In the genomic region with DNA sequence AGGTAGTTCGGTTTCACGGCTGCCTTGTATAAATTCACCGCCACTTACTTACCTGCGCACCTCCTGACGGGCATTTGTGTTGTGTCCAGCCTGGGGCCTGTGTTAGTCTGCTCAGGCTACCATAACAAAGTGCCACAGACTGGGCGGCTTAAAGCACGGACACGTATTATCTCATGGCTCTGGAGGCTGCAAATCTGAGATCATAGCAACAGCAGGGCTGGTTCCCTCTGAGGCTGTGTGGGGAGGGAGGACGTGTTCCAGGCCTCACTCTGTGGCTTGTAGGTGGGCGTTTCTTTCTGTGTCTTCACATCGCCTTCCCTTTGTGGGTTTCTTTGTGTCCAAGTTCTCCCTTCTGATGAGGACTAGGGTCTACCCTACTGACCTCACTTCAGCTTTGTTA, we compare ENCODE assay signal across 37 cellular contexts.
A peak's percentile ranks its signal among the peaks of the same experiment; 100 is the strongest.
DNase-seq lines count a peak whose midpoint lies in the region; ATAC-seq, FAIRE-seq and TF ChIP-seq lines count a peak whose summit lies in the region.
"Had no signal": no experiment of that assay in that cellular context is flagged by ENCODE, and none has a peak within 500 bp of the region (broad histone marks: within the 10 kb centered on the region; RNA-seq: fewer than 3 reads in every experiment).

No MANE protein-coding gene starts in this region.

- H3K27me3 ChIP-seq in WERI-Rb-1 (ENCODE audit: insufficient read depth, low read depth, severe bottlenecking): no peaks in the 10 kb centered on the region
- H3K27me3 ChIP-seq in bronchial epithelial cell (ENCODE audit: control insufficient read depth, insufficient read depth, low read length): no peaks in the 10 kb centered on the region
- peaks cover 34% of the 10 kb centered on the region for H3K27me3 ChIP-seq in neural progenitor cell
- no peaks in the 10 kb centered on the region for H3K27me3 ChIP-seq in SK-N-SH (ENCODE audit: insufficient read depth)
- H3K27me3 ChIP-seq in tibial nerve: no peaks in the 10 kb centered on the region
- H3K27me3 ChIP-seq: BE2C; BLaER1; BLaER1 treated with 17β-estradiol and CSF1 and Interleukin-3, amounts not matched to agents 10 nM and 100 nM had no signal

- H4K20me1 ChIP-seq in neural progenitor cell (ENCODE audit: low read depth) (no peaks in the 10 kb centered on the region), SK-N-SH (ENCODE audit: insufficient read depth) (no peaks in the 10 kb centered on the region)
- H4K20me1 ChIP-seq: BLaER1; BLaER1 treated with 17β-estradiol and CSF1 and Interleukin-3, amounts not matched to agents 10 nM and 100 nM had no signal

- DNase-seq in WERI-Rb-1: peak; percentile 69
- DNase-seq in bronchial epithelial cell (ENCODE audit: low read depth): no peak
- no peak for DNase-seq in neural progenitor cell (ENCODE audit: low spot score)
- peak; percentile 19 for DNase-seq in superior temporal gyrus (ENCODE audit: extremely low spot score)
- DNase-seq in SK-N-SH: no peak
- DNase-seq in activated effector memory CD4-positive, alpha-beta T cell treated with Interleukin-2 at 50 U/mL for 16 hours: no peak
- no peak for DNase-seq in tibial nerve (ENCODE audit: low spot score in 2 of 2)
- DNase-seq: 8988T; ACHN; AML-193; BE2C; C1 segment of cervical spinal cord; Caco-2; Calu3; CD4-positive, alpha-beta memory T cell; CD4-positive, alpha-beta T cell; CD4-positive, CD25-positive, alpha-beta regulatory T cell; CD8-positive, alpha-beta memory T cell; CD8-positive, alpha-beta T cell; COR-L47; DMS 273 treated with DMSO at 0.1 percent for 48 hours; DMS153; DMS53; DMS79; DMS79 treated with DMSO at 0.1 percent for 48 hours; DND-41; EL had no signal

- CTCF ChIA-PET in SK-N-SH (lab: Yijun Ruan, JAX): interaction anchor here (1.1 kb wide), 1 partner anchor 26 kb away, joined by 4 read pairs; no protein-coding TSS in a partner anchor

- H3K4me1 ChIP-seq in neural progenitor cell (no peaks in the 10 kb centered on the region), SK-N-SH (ENCODE audit: control insufficient read depth in 1 of 2, insufficient read depth in 2 of 2, low read depth in 1 of 2, low read length in 1 of 2) (no peaks in the 10 kb centered on the region; a peak in 1 of 4 replicates), tibial nerve (peaks cover 0 to 4% (median 0%) of the 10 kb centered on the region in 4 donors)
- H3K4me1 ChIP-seq: A549, BE2C, Caco-2 had no signal

- H3K9ac ChIP-seq in neural progenitor cell (no peak overlapping the region), SK-N-SH (no peak overlapping the region)
- H3K9ac ChIP-seq: BLaER1; BLaER1 treated with 17β-estradiol and CSF1 and Interleukin-3, amounts not matched to agents 10 nM and 100 nM had no signal

- no peaks in the 10 kb centered on the region for H3F3A ChIP-seq in neural progenitor cell (ENCODE audit: low read depth)
- no peaks in the 10 kb centered on the region for H3F3A ChIP-seq in SK-N-SH (replicated peaks; ENCODE audit: insufficient read depth)

- TF ChIP-seq CTCF in WERI-Rb-1 (IDR thresholded peaks at IDR 0.05; ENCODE audit: low read depth, low read length) (no peak), bronchial epithelial cell (IDR thresholded peaks at IDR 0.05; ENCODE audit: insufficient read depth, low read length, severe bottlenecking) (no peak), neural progenitor cell (IDR thresholded peaks at IDR 0.05) (no peak), SK-N-SH (IDR thresholded peaks at IDR 0.05) (no peak), tibial nerve (IDR thresholded peaks at IDR 0.05) (no peak)

- no peak for TF ChIP-seq RAD21 in SK-N-SH (IDR thresholded peaks at IDR 0.05; ENCODE audit: low read length)

- H3K36me3 ChIP-seq in WERI-Rb-1: no peaks in the 10 kb centered on the region
- no peaks in the 10 kb centered on the region for H3K36me3 ChIP-seq in bronchial epithelial cell (ENCODE audit: control insufficient read depth, insufficient read depth, low read length)
- H3K36me3 ChIP-seq in neural progenitor cell: no peaks in the 10 kb centered on the region
- H3K36me3 ChIP-seq in SK-N-SH (replicated peaks in 1 of 2; ENCODE audit: control insufficient read depth in 1 of 2, insufficient read depth in 2 of 2, low read length in 1 of 2): no peaks in the 10 kb centered on the region
- H3K36me3 ChIP-seq in tibial nerve: no peaks in the 10 kb centered on the region
- H3K36me3 ChIP-seq: BE2C; BLaER1; BLaER1 treated with 17β-estradiol and CSF1 and Interleukin-3, amounts not matched to agents 10 nM and 100 nM had no signal

- H3K9me3 Mint-ChIP-seq in neural progenitor cell: peaks cover 6% of the 10 kb centered on the region
- H3K9me3 Mint-ChIP-seq: CD4-positive, alpha-beta T cell; CD8-positive, alpha-beta T cell had no signal

- TF ChIP-seq EP300 in SK-N-SH (IDR thresholded peaks at IDR 0.05; ENCODE audit: borderline replicate concordance in 1 of 2, low read depth in 1 of 2, low read length in 1 of 2) (no peak), tibial nerve (IDR thresholded peaks at IDR 0.05) (no peak)

- H2AFZ ChIP-seq in neural progenitor cell (replicated peaks) (no peak overlapping the region), SK-N-SH (ENCODE audit: low read depth) (no peak overlapping the region)

- FAIRE-seq in bronchial epithelial cell (lab: Jason Lieb, UNC): peak; percentile 43
- FAIRE-seq: A204.1, A549, D721Med had no signal

- H3K9me2 ChIP-seq in SK-N-SH: no peaks in the 10 kb centered on the region

- peaks cover 8% of the 10 kb centered on the region for H3K27me3 Mint-ChIP-seq in neural progenitor cell (ENCODE audit: insufficient read depth, low read depth)
- H3K27me3 Mint-ChIP-seq: B cell; CD4-positive, alpha-beta memory T cell; CD4-positive, alpha-beta T cell; CD4-positive, CD25-positive, alpha-beta regulatory T cell had no signal

- H3K4me3 Mint-ChIP-seq in neural progenitor cell: no peak overlapping the region
- H3K4me3 Mint-ChIP-seq: B cell; CD14-positive monocyte; CD4-positive, alpha-beta memory T cell; CD4-positive, alpha-beta T cell; CD4-positive, CD25-positive, alpha-beta regulatory T cell; CD8-positive, alpha-beta memory T cell; CD8-positive, alpha-beta T cell had no signal

- H3K4me1 Mint-ChIP-seq in neural progenitor cell: peaks cover 31% of the 10 kb centered on the region
- H3K4me1 Mint-ChIP-seq: B cell; CD14-positive monocyte; CD4-positive, alpha-beta memory T cell; CD4-positive, CD25-positive, alpha-beta regulatory T cell; CD8-positive, alpha-beta memory T cell had no signal

- ATAC-seq in HG02571 (IDR thresholded peaks at IDR 0.05; ENCODE audit: unreplicated experiment): no peak
- ATAC-seq: A549; CD8-positive, alpha-beta T cell had no signal

- TF ChIP-seq POLR2A in tibial nerve (IDR thresholded peaks at IDR 0.05): no peak

- H3K79me2 ChIP-seq in neural progenitor cell (ENCODE audit: low read depth) (no peaks in the 10 kb centered on the region), SK-N-SH (ENCODE audit: insufficient read depth) (no peaks in the 10 kb centered on the region)

- POLR2A ChIA-PET in SK-N-SH (lab: Yijun Ruan, JAX): no interaction called here

- H3K36me3 Mint-ChIP-seq in neural progenitor cell: no peaks in the 10 kb centered on the region
- H3K36me3 Mint-ChIP-seq: CD14-positive monocyte; CD4-positive, alpha-beta memory T cell; CD4-positive, CD25-positive, alpha-beta regulatory T cell; CD8-positive, alpha-beta memory T cell; CD8-positive, alpha-beta T cell had no signal

- H3K4me2 ChIP-seq in neural progenitor cell (no peak overlapping the region), SK-N-SH (no peak overlapping the region)
- H3K4me2 ChIP-seq: A549 had no signal

- H3K27ac ChIP-seq in WERI-Rb-1: peak overlapping the region; percentile 44; the same call in 1 of the 2 replicates
- H3K27ac ChIP-seq in neural progenitor cell: no peak overlapping the region
- no peak overlapping the region for H3K27ac ChIP-seq in SK-N-SH (ENCODE audit: low read depth in 2 of 2, low read length in 1 of 2)
- H3K27ac ChIP-seq in tibial nerve: no peak overlapping the region
- H3K27ac ChIP-seq: 22Rv1; A549; BLaER1; BLaER1 treated with 17β-estradiol and CSF1 and Interleukin-3, amounts not matched to agents 10 nM and 100 nM; C4-2B had no signal

- no peak overlapping the region for H3K4me3 ChIP-seq in WERI-Rb-1 (ENCODE audit: low read depth, low read length)
- H3K4me3 ChIP-seq in bronchial epithelial cell (ENCODE audit: low read depth, low read length): no peak overlapping the region
- no peak overlapping the region for H3K4me3 ChIP-seq in neural progenitor cell
- no peak overlapping the region for H3K4me3 ChIP-seq in SK-N-SH (ENCODE audit: low read depth in 2 of 2, low read length in 1 of 2)
- H3K4me3 ChIP-seq in tibial nerve: no peak overlapping the region
- H3K4me3 ChIP-seq: A549; BLaER1; BLaER1 treated with 17β-estradiol and CSF1 and Interleukin-3, amounts not matched to agents 10 nM and 100 nM had no signal

- WGBS in SK-N-SH (ENCODE audit: low lambda C conversion rate): 52% methylated on average over 11 of the region's 11 CpGs
- 83 to 85% methylated on average over 11 of the region's 11 CpGs for WGBS in tibial nerve, 2 donors

- H3K9me3 ChIP-seq in WERI-Rb-1 (ENCODE audit: severe bottlenecking) (no peaks in the 10 kb centered on the region), neural progenitor cell (ENCODE audit: low read depth) (no peaks in the 10 kb centered on the region), SK-N-SH (no peaks in the 10 kb centered on the region), tibial nerve (no peaks in the 10 kb centered on the region)
- H3K9me3 ChIP-seq: A549, BE2C, BLaER1, Caco-2 had no signal

- peak overlapping the region; percentile 72 for H3K27ac Mint-ChIP-seq in neural progenitor cell
- H3K27ac Mint-ChIP-seq: B cell; CD14-positive monocyte; CD4-positive, alpha-beta memory T cell; CD4-positive, alpha-beta T cell; CD4-positive, CD25-positive, alpha-beta regulatory T cell; CD8-positive, alpha-beta memory T cell; CD8-positive, alpha-beta T cell had no signal

TF ChIP-seq in SK-N-SH, 30 proteins besides CTCF, POLR2A, EP300 and RAD21:
- TF ChIP-seq FOSL2 (IDR thresholded peaks at IDR 0.05; ENCODE audit: borderline replicate concordance, low read depth): no peak
- no peak for TF ChIP-seq GATA2 (CRISPR knock-in tag; IDR thresholded peaks at IDR 0.05)
- no peak for TF ChIP-seq FOXJ3 (CRISPR knock-in tag; IDR thresholded peaks at IDR 0.05)
- TF ChIP-seq SIN3A (IDR thresholded peaks at IDR 0.05; ENCODE audit: borderline replicate concordance, low read depth, low read length): no peak
- no peak for TF ChIP-seq TEAD4 (IDR thresholded peaks at IDR 0.05; ENCODE audit: borderline replicate concordance, insufficient read depth)
- TF ChIP-seq, protein P1, sequence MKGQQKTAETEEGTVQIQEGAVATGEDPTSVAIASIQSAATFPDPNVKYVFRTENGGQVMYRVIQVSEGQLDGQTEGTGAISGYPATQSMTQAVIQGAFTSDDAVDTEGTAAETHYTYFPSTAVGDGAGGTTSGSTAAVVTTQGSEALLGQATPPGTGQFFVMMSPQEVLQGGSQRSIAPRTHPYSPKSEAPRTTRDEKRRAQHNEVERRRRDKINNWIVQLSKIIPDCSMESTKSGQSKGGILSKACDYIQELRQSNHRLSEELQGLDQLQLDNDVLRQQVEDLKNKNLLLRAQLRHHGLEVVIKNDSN (IDR thresholded peaks at IDR 0.05; ENCODE audit: borderline replicate concordance, low read depth): no peak

Comparison
In these comparisons a context has a peak if more than half of its experiments do, and no peak if none do; other contexts are left out.
1. DNase-seq: peak in WERI-Rb-1 (single experiment) and superior temporal gyrus (single experiment); none in bronchial epithelial cell (single experiment), neural progenitor cell (single experiment), SK-N-SH (single experiment), activated effector memory CD4-positive, alpha-beta T cell treated with Interleukin-2 at 50 U/mL for 16 hours (single experiment) and tibial nerve (0 of 2).